ENCODE assay signal across 27 cellular contexts in genomic region chr17:57767561-57767960, GRCh38. TPM values are rescaled to one million over a fixed set of nuclear protein-coding genes. Genes with fewer than 3 reads are reported as not detected.
"Had no signal": no experiment of that assay in that cellular context is flagged by ENCODE, and none has a peak within 500 bp of the region (broad histone marks: within the 10 kb centered on the region; RNA-seq: fewer than 3 reads in every experiment).

No MANE protein-coding gene starts in this region.

- H3K9me3 Mint-ChIP-seq: stimulated activated effector memory CD8-positive, alpha-beta T cell treated with anti-CD3 and anti-CD28 coated beads, Interleukin-12 subunit alpha, Interleukin-12 subunit beta, amount 100 ng/mL, for 72 hours; type B pancreatic cell had no signal

- H3K4me3 ChIP-seq: coronary artery, gastrocnemius medialis, heart right ventricle, lung, suprapubic skin, thyroid gland, uterus had no signal

- H3K36me3 Mint-ChIP-seq: stimulated activated effector memory CD8-positive, alpha-beta T cell treated with anti-CD3 and anti-CD28 coated beads, Interleukin-12 subunit alpha, Interleukin-12 subunit beta, amount 100 ng/mL, for 72 hours; type B pancreatic cell had no signal

- H3K27ac Mint-ChIP-seq: nephron; stimulated activated effector memory CD8-positive, alpha-beta T cell treated with anti-CD3 and anti-CD28 coated beads, Interleukin-12 subunit alpha, Interleukin-12 subunit beta, amount 100 ng/mL, for 72 hours; type B pancreatic cell had no signal

- H3K27ac ChIP-seq: coronary artery, gastrocnemius medialis, heart right ventricle, suprapubic skin, thyroid gland, uterus had no signal

- H3K27me3 ChIP-seq: thyroid gland, uterus had no signal

- H3K9me3 ChIP-seq: gastrocnemius medialis, heart right ventricle, suprapubic skin, thyroid gland, uterus had no signal

- DNase-seq: effector CD8-positive, alpha-beta T cell; gastrocnemius medialis; heart right ventricle; hypothalamus; islet precursor cell; left colon; left ventricle myocardium superior; mesenchymal stem cell; midbrain; posterior cingulate gyrus; right cardiac atrium; stimulated activated CD4-positive, alpha-beta T cell treated with anti-CD3 and anti-CD28 coated beads, Interleukin-4, amount 100 ng/mL, for 1 hour; stimulated activated CD8-positive, alpha-beta memory T cell treated with anti-CD3 and anti-CD28 coated beads, Interleukin-4, amount 100 ng/mL, for 48 hours; stimulated activated naive CD8-positive, alpha-beta T cell treated with anti-CD3 and anti-CD28 coated beads, Interleukin-15, Interleukin-2, amounts not matched to agents 100 U/mL and 50 U/mL, for 24 hours; thyroid gland; uterus had no signal

- ATAC-seq: esophagus mucosa; gastrocnemius medialis; left colon; left ventricle myocardium superior; stimulated activated effector memory CD8-positive, alpha-beta T cell treated with anti-CD3 and anti-CD28 coated beads, Interleukin-12 subunit alpha, Interleukin-12 subunit beta, amount 100 ng/mL, for 72 hours; stimulated activated naive CD8-positive, alpha-beta T cell treated with anti-CD3 and anti-CD28 coated beads, Interleukin-15, Interleukin-2, amounts not matched to agents 100 U/mL and 50 U/mL, for 24 hours had no signal

- H3K36me3 ChIP-seq: gastrocnemius medialis, heart right ventricle, suprapubic skin, thyroid gland, uterus had no signal

- H3K4me3 Mint-ChIP-seq: nephron; stimulated activated effector memory CD8-positive, alpha-beta T cell treated with anti-CD3 and anti-CD28 coated beads, Interleukin-12 subunit alpha, Interleukin-12 subunit beta, amount 100 ng/mL, for 72 hours; type B pancreatic cell had no signal

- H3K4me1 ChIP-seq: gastrocnemius medialis, heart right ventricle, suprapubic skin, thyroid gland, uterus had no signal

RNA-seq across cellular contexts. Expression of gene CCDC182, which starts 22.5 kb away (rescaled TPM):
- total RNA-seq: chondrocyte, dermis microvascular lymphatic vessel endothelial cell, esophagus mucosa, fibroblast of villous mesenchyme, gastrocnemius medialis, heart right ventricle, left colon, left ventricle myocardium superior, lung, osteocyte, right cardiac atrium, suprapubic skin, thyroid gland, uterus had no signal
- polyA plus RNA-seq: heart right ventricle, lung, right cardiac atrium had no signal
